10 cellular contexts compared by ENCODE assay signal in genomic region chr9:123825337-123825736, GRCh38.
DNase-seq lines count a peak whose midpoint lies in the region; ATAC-seq, FAIRE-seq and TF ChIP-seq lines count a peak whose summit lies in the region.
"Had no signal": no experiment of that assay in that cellular context is flagged by ENCODE, and none has a peak within 500 bp of the region (broad histone marks: within the 10 kb centered on the region; RNA-seq: fewer than 3 reads in every experiment).

No MANE protein-coding gene starts in this region.

- no peak overlapping the region for H3K27ac ChIP-seq in heart left ventricle

- DNase-seq in BE2C (peak; percentile 16), HuH-7 (ENCODE audit: low spot score) (peak; percentile 13), astrocyte of the hippocampus (ENCODE audit: low read depth, low spot score) (peak; percentile 35), iris pigment epithelial cell (ENCODE audit: low read depth) (peak; percentile 50), GM12892 (ENCODE audit: insufficient read length) (no peak), heart left ventricle (no peak), NCI-H2029 treated with DMSO at 0.1 percent for 48 hours (lab: John Stamatoyannopoulos, UW) (no peak)
- DNase-seq: activated CD8-positive, alpha-beta memory T cell treated with anti-CD3 and anti-CD28 coated beads, Interleukin-2, amount 50 U/mL, for 48 hours; stimulated activated CD4-positive, alpha-beta T cell treated with anti-CD3 and anti-CD28 coated beads, Interleukin-4, amount 100 ng/mL, for 24 hours had no signal

- TF ChIP-seq CTCF in BE2C (IDR thresholded peaks at IDR 0.05; ENCODE audit: low read depth, low read length) (peak; percentile 43), heart left ventricle (IDR thresholded peaks at IDR 0.05) (peak in 1 of 12 donors; percentile 24)

- H3K4me3 ChIP-seq in BE2C (ENCODE audit: low read depth, low read length) (no peak overlapping the region), heart left ventricle (no peak overlapping the region)

- H3K9me3 ChIP-seq in BE2C, result no peaks in the 10 kb centered on the region
- H3K9me3 ChIP-seq in heart left ventricle, result peaks cover 0 to 32% (median 21%) of the 10 kb centered on the region in 12 donors

- intact Hi-C loops in heart left ventricle (cut with DNase I), result no loop called here

- 64 to 75% (median 71%) methylated on average over 3 of the region's 3 CpGs for WGBS in heart left ventricle, 4 donors

- H3K27me3 ChIP-seq in BE2C (no peaks in the 10 kb centered on the region), heart left ventricle (no peaks in the 10 kb centered on the region)

- no peak for ATAC-seq in GM21515 (IDR thresholded peaks at IDR 0.05; ENCODE audit: unreplicated experiment)
- no peak for ATAC-seq in heart left ventricle

- H3K4me1 ChIP-seq in BE2C, result no peaks in the 10 kb centered on the region
- H3K4me1 ChIP-seq in heart left ventricle, result peaks cover 0 to 6% (median 0%) of the 10 kb centered on the region in 12 donors

- no peak for FAIRE-seq in GM12892 (lab: Jason Lieb, UNC)

- H3K36me3 ChIP-seq in BE2C, result no peaks in the 10 kb centered on the region
- H3K36me3 ChIP-seq in heart left ventricle, result no peaks in the 10 kb centered on the region

- TF ChIP-seq POLR2A in GM12892 (IDR thresholded peaks at IDR 0.05; ENCODE audit: low read depth, low read length) (no peak), heart left ventricle (IDR thresholded peaks at IDR 0.05) (no peak)

Comparison
In these comparisons a context has a peak if more than half of its experiments do, and no peak if none do; other contexts are left out.
1. DNase-seq: peak in BE2C (single experiment), HuH-7 (single experiment), astrocyte of the hippocampus (single experiment) and iris pigment epithelial cell (single experiment); none in GM12892 (single experiment), heart left ventricle (0 of 5) and NCI-H2029 treated with DMSO at 0.1 percent for 48 hours (single experiment).